ENCODE assay signal across 9 cellular contexts in the genomic region with DNA sequence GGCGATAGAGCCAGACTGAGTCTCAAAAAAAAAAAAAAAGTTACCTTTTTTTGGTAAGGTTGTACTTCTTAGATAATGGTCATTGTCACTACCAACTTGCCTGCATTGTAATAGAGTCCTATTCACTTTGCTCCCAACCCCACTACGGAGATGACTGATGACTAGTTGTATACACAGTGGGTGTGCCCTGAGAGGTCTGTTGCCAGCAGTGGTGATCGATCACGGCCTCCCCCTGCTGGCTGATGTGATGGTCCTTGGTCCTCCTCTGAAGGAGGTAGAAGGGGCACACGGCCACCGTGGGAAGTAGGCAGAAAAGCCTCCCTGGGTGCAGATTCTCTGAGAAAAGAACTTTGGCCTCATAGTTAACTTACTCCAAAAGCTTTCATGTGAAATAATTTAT. TPM values are rescaled to one million over a fixed set of nuclear protein-coding genes. Genes with fewer than 3 reads are reported as not detected.
DNase-seq lines count a peak whose midpoint lies in the region; ATAC-seq and TF ChIP-seq lines count a peak whose summit lies in the region.
"Had no signal": no experiment of that assay in that cellular context is flagged by ENCODE, and none has a peak within 500 bp of the region (broad histone marks: within the 10 kb centered on the region; RNA-seq: fewer than 3 reads in every experiment).

No MANE protein-coding gene starts in this region.

- no peak overlapping the region for H3K4ac ChIP-seq in mesenchymal stem cell (ENCODE audit: low read depth in 1 of 2, low read length in 2 of 2)

- H3K27ac ChIP-seq in Panc1 (ENCODE audit: low read length): no peak overlapping the region
- no peak overlapping the region for H3K27ac ChIP-seq in mesenchymal stem cell (ENCODE audit: low read length, poor library complexity, severe bottlenecking)

- H3K79me1 ChIP-seq in mesenchymal stem cell (replicated peaks; ENCODE audit: low read length, poor library complexity, severe bottlenecking): peaks cover 2% of the 10 kb centered on the region

- no peak overlapping the region for H2BK5ac ChIP-seq in mesenchymal stem cell (ENCODE audit: low read depth, low read length, poor library complexity, severe bottlenecking)

- H2BK120ac ChIP-seq in mesenchymal stem cell (ENCODE audit: low read depth, low read length): no peak overlapping the region

- H3K18ac ChIP-seq in mesenchymal stem cell (ENCODE audit: low read depth in 1 of 2, low read length in 2 of 2): no peak overlapping the region

- no peak overlapping the region for H3K4me2 ChIP-seq in mesenchymal stem cell (ENCODE audit: low read length, poor library complexity, severe bottlenecking)

- H3K4me1 ChIP-seq in Panc1 (ENCODE audit: control insufficient read depth, insufficient read depth, low read length) (no peaks in the 10 kb centered on the region), mesenchymal stem cell (ENCODE audit: control insufficient read depth, insufficient read depth, low read depth, low read length) (peaks cover 4% of the 10 kb centered on the region)

- no peak overlapping the region for H3K23ac ChIP-seq in mesenchymal stem cell (ENCODE audit: low read length in 2 of 2)

- H4K8ac ChIP-seq in mesenchymal stem cell (ENCODE audit: low read length): no peak overlapping the region

- H3K9ac ChIP-seq in mesenchymal stem cell (ENCODE audit: low read length): no peak overlapping the region

- H2AFZ ChIP-seq in mesenchymal stem cell (ENCODE audit: low read depth, low read length): no peak overlapping the region

- H2BK15ac ChIP-seq in mesenchymal stem cell (ENCODE audit: low read depth, poor library complexity, severe bottlenecking): no peak overlapping the region

- DNase-seq in DMS53 (lab: John Stamatoyannopoulos, UW): peak; percentile 70
- no peak for DNase-seq in DMS53 treated with DMSO at 0.1 percent for 48 hours (lab: John Stamatoyannopoulos, UW; ENCODE audit: unreplicated experiment)
- DNase-seq in Panc1 (ENCODE audit: low read depth, low spot score): peak; percentile 45
- DNase-seq in amniotic epithelial cell (ENCODE audit: low read depth): peak; percentile 34
- peak; percentile 47 for DNase-seq in mesenchymal stem cell
- no peak for DNase-seq in NCI-H1092 (lab: John Stamatoyannopoulos, UW)
- no peak for DNase-seq in DMS153 (lab: John Stamatoyannopoulos, UW)

- POLR2A ChIA-PET in Panc1 (lab: Charles Lee): no interaction called here

- no TSS peak for BruUV-seq in Panc1 (replicated peaks; lab: Mats Ljungman, UMichigan)

- 18% methylated on average over 4 of the region's 6 CpGs for WGBS in mesenchymal stem cell

- H3K36me3 ChIP-seq in Panc1 (ENCODE audit: control insufficient read depth, insufficient read depth, low read length): no peaks in the 10 kb centered on the region
- H3K36me3 ChIP-seq in mesenchymal stem cell (ENCODE audit: control insufficient read depth in 1 of 2, insufficient read depth in 2 of 2, low read depth in 1 of 2, low read length in 2 of 2): peaks cover 0 to 3% of the 10 kb centered on the region in 2 experiments

- H3K27me3 ChIP-seq in Panc1 (ENCODE audit: control insufficient read depth, insufficient read depth, low read length): peaks cover 7% of the 10 kb centered on the region; the same call in 1 of the 2 replicates
- H3K27me3 ChIP-seq in mesenchymal stem cell (ENCODE audit: control insufficient read depth in 1 of 2, insufficient read depth in 1 of 2, low read length in 2 of 2): peaks cover 0 to 35% of the 10 kb centered on the region in 2 experiments

- CTCF ChIA-PET in Panc1 (lab: Charles Lee): no interaction called here

- H2BK12ac ChIP-seq in mesenchymal stem cell (ENCODE audit: low read length in 2 of 2): no peak overlapping the region

- no peak overlapping the region for H2AK5ac ChIP-seq in mesenchymal stem cell (ENCODE audit: low read length, severe bottlenecking)

- H3K9me3 ChIP-seq in Panc1 (ENCODE audit: control insufficient read depth, insufficient read depth, low read depth, low read length) (no peaks in the 10 kb centered on the region), mesenchymal stem cell (ENCODE audit: control insufficient read depth, low read length) (no peaks in the 10 kb centered on the region)

- TF ChIP-seq CTCF in Panc1 (IDR thresholded peaks at IDR 0.05): peak; percentile 79

- intact Hi-C loops in Panc1 (cut with micrococcal nuclease; ENCODE audit: unreplicated experiment): loop anchor here (2.0 kb wide), 1 partner anchor 89 kb away; no protein-coding TSS in a partner anchor

- in situ Hi-C loops in Panc1 (cut with HindIII; ENCODE audit: low pct_unique_long_range_greater_than_20kb, low sequenced_read_pairs): no loop called here

- no peak overlapping the region for H4K91ac ChIP-seq in mesenchymal stem cell (ENCODE audit: low read length)

- ATAC-seq in HG02642 (IDR thresholded peaks at IDR 0.05; ENCODE audit: poor library complexity, unreplicated experiment) (peak; percentile 70), Panc1 (peak; percentile 95)

- no peak overlapping the region for H3K14ac ChIP-seq in mesenchymal stem cell (ENCODE audit: low read length in 2 of 2)

- H3K4me3 ChIP-seq in Panc1 (ENCODE audit: low read depth in 2 of 2, low read length in 2 of 2) (no peak overlapping the region), mesenchymal stem cell (ENCODE audit: insufficient read depth in 1 of 2, low read depth in 1 of 2, low read length in 2 of 2) (no peak overlapping the region)

RNA-seq across cellular contexts. Expression of gene GCNT3, which starts 10.7 kb away (rescaled TPM):
- not detected for total RNA-seq in Panc1 (2021; ENCODE audit: unreplicated experiment)
- polyA plus RNA-seq in Panc1 (2012; ENCODE audit: insufficient read length): not detected
- polyA plus RNA-seq in mesenchymal stem cell (2013, experiment 1 of 2): 0.18 TPM
- 0.08 TPM for polyA plus RNA-seq in mesenchymal stem cell (2013, experiment 2 of 2)
- total RNA-seq: activated CD8-positive, alpha-beta memory T cell treated with anti-CD3 and anti-CD28 coated beads for 36 hours had no signal

RNA-seq across cellular contexts. Expression of gene GTF2A2, which starts 35.0 kb away (rescaled TPM):
- 234 TPM for total RNA-seq in Panc1 (2021; ENCODE audit: unreplicated experiment)
- 73.2 TPM for polyA plus RNA-seq in Panc1 (2012; ENCODE audit: insufficient read length)
- polyA plus RNA-seq in mesenchymal stem cell (2013, experiment 1 of 2): 171 TPM
- 190 TPM for polyA plus RNA-seq in mesenchymal stem cell (2013, experiment 2 of 2)

Comparison
In these comparisons a context has a peak if more than half of its experiments do, and no peak if none do; other contexts are left out.
1. DNase-seq: peak in DMS53 (single experiment), Panc1 (single experiment), amniotic epithelial cell (single experiment) and mesenchymal stem cell (single experiment); none in DMS53 treated with DMSO at 0.1 percent for 48 hours (single experiment), NCI-H1092 (single experiment) and DMS153 (single experiment).